ENCODE assay signal across 1 cellular context in the genomic region with DNA sequence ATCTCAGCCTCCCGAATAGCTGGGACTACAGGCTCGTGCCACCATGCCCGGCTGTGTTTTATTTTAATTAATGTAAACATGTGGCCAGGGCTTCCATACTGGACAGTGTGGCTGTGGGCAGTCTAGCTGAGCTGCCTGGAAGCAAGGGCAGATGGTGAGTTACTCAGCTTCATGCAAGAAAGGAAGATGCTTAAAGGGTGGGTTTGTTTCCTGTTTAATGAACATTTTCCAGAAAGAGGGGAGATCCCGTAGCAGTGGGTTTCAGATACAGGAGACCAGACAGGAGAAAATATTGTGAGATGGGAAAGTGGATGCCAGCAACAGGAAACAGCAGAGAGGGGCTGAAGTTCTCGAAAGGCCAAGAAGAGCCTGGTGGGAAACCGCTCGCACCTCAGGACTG.
TF ChIP-seq lines count a peak whose summit lies in the region.

No MANE protein-coding gene starts in this region.

TF ChIP-seq in GM12878, 131 proteins besides CTCF, POLR2A, EP300 and RAD21:
- TF ChIP-seq, protein P1, sequence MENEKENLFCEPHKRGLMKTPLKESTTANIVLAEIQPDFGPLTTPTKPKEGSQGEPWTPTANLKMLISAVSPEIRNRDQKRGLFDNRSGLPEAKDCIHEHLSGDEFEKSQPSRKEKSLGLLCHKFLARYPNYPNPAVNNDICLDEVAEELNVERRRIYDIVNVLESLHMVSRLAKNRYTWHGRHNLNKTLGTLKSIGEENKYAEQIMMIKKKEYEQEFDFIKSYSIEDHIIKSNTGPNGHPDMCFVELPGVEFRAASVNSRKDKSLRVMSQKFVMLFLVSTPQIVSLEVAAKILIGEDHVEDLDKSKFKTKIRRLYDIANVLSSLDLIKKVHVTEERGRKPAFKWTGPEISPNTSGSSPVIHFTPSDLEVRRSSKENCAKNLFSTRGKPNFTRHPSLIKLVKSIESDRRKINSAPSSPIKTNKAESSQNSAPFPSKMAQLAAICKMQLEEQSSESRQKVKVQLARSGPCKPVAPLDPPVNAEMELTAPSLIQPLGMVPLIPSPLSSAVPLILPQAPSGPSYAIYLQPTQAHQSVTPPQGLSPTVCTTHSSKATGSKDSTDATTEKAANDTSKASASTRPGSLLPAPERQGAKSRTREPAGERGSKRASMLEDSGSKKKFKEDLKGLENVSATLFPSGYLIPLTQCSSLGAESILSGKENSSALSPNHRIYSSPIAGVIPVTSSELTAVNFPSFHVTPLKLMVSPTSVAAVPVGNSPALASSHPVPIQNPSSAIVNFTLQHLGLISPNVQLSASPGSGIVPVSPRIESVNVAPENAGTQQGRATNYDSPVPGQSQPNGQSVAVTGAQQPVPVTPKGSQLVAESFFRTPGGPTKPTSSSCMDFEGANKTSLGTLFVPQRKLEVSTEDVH (IDR thresholded peaks at IDR 0.05; ENCODE audit: low read depth, partially characterized antibody): no peak
- TF ChIP-seq CHD4 (IDR thresholded peaks at IDR 0.05) (no peak), FOXK2 (IDR thresholded peaks at IDR 0.05) (no peak), CBX5 (IDR thresholded peaks at IDR 0.05; ENCODE audit: low read depth) (no peak), SMAD1 (IDR thresholded peaks at IDR 0.05; ENCODE audit: low read depth, partially characterized antibody) (no peak), NFIC (IDR thresholded peaks at IDR 0.05; ENCODE audit: low read depth, low read length) (no peak), MTA3 (IDR thresholded peaks at IDR 0.05; ENCODE audit: borderline replicate concordance, low read length) (no peak), MEF2A (IDR thresholded peaks at IDR 0.05; ENCODE audit: insufficient read depth, low read depth, low read length) (no peak), SUPT20H (IDR thresholded peaks at IDR 0.05; ENCODE audit: borderline replicate concordance, control insufficient read depth, low read depth, low read length) (no peak), HCFC1 (IDR thresholded peaks at IDR 0.05; ENCODE audit: low read length) (no peak), CEBPB (IDR thresholded peaks at IDR 0.05; ENCODE audit: borderline replicate concordance in 1 of 2, low read depth in 2 of 2, low read length in 2 of 2) (no peak), WRNIP1 (IDR thresholded peaks at IDR 0.05; ENCODE audit: borderline replicate concordance, low read depth, low read length) (no peak), SMC3 (IDR thresholded peaks at IDR 0.05; ENCODE audit: borderline replicate concordance, low read length) (no peak), MTA2 (IDR thresholded peaks at IDR 0.05; ENCODE audit: low read depth) (no peak), DPF2 (IDR thresholded peaks at IDR 0.05) (no peak), FOXM1 (IDR thresholded peaks at IDR 0.05; ENCODE audit: low read depth, low read length) (no peak)
- TF ChIP-seq, protein P2, sequence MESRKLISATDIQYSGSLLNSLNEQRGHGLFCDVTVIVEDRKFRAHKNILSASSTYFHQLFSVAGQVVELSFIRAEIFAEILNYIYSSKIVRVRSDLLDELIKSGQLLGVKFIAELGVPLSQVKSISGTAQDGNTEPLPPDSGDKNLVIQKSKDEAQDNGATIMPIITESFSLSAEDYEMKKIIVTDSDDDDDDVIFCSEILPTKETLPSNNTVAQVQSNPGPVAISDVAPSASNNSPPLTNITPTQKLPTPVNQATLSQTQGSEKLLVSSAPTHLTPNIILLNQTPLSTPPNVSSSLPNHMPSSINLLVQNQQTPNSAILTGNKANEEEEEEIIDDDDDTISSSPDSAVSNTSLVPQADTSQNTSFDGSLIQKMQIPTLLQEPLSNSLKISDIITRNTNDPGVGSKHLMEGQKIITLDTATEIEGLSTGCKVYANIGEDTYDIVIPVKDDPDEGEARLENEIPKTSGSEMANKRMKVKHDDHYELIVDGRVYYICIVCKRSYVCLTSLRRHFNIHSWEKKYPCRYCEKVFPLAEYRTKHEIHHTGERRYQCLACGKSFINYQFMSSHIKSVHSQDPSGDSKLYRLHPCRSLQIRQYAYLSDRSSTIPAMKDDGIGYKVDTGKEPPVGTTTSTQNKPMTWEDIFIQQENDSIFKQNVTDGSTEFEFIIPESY (IDR thresholded peaks at IDR 0.05): no peak
- TF ChIP-seq, protein P3, sequence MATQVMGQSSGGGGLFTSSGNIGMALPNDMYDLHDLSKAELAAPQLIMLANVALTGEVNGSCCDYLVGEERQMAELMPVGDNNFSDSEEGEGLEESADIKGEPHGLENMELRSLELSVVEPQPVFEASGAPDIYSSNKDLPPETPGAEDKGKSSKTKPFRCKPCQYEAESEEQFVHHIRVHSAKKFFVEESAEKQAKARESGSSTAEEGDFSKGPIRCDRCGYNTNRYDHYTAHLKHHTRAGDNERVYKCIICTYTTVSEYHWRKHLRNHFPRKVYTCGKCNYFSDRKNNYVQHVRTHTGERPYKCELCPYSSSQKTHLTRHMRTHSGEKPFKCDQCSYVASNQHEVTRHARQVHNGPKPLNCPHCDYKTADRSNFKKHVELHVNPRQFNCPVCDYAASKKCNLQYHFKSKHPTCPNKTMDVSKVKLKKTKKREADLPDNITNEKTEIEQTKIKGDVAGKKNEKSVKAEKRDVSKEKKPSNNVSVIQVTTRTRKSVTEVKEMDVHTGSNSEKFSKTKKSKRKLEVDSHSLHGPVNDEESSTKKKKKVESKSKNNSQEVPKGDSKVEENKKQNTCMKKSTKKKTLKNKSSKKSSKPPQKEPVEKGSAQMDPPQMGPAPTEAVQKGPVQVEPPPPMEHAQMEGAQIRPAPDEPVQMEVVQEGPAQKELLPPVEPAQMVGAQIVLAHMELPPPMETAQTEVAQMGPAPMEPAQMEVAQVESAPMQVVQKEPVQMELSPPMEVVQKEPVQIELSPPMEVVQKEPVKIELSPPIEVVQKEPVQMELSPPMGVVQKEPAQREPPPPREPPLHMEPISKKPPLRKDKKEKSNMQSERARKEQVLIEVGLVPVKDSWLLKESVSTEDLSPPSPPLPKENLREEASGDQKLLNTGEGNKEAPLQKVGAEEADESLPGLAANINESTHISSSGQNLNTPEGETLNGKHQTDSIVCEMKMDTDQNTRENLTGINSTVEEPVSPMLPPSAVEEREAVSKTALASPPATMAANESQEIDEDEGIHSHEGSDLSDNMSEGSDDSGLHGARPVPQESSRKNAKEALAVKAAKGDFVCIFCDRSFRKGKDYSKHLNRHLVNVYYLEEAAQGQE (IDR thresholded peaks at IDR 0.05; ENCODE audit: low read depth, low read length): no peak
